In the genomic region with DNA sequence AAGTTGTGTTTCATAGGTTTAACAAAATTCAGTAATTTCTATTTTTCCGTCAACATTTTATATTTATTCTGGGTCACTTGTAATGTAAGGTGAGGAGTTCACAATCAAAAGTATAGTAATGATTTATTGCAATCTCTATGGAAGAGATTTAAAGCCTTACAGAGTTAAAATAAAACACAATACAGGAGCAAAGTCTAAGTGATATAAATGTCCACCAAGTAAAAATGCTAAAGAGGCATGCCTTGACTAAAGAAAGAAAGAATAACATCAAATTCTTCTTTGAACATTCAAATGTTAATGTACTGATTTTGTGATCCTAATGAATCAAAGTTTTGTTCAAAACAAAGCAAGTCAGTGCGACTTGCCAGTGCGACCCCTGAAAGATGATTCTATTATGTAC, we compare ENCODE assay signal across 28 cellular contexts.
"Had no signal": no experiment of that assay in that cellular context is flagged by ENCODE, and none has a peak within 500 bp of the region (broad histone marks: within the 10 kb centered on the region; RNA-seq: fewer than 3 reads in every experiment).

No MANE protein-coding gene starts in this region.

- H3K9me3 ChIP-seq: ovary, psoas muscle, right lobe of liver, sigmoid colon, stomach, thoracic aorta, thyroid gland, tibial nerve, upper lobe of left lung, vagina had no signal

- H3K79me2 ChIP-seq: parathyroid adenoma had no signal

- H3K4me3 ChIP-seq: neural progenitor cell, ovary, psoas muscle, right lobe of liver, sigmoid colon, stomach, thoracic aorta, thyroid gland, tibial nerve, upper lobe of left lung, vagina had no signal

- FAIRE-seq: small intestine, urothelium cell line had no signal

- H3K4me1 Mint-ChIP-seq: stimulated activated effector memory CD8-positive, alpha-beta T cell treated with anti-CD3 and anti-CD28 coated beads, Interleukin-12 subunit alpha, Interleukin-12 subunit beta, amount 100 ng/mL, for 72 hours; stimulated activated naive B cell treated with anti-CD40 and anti-IgM and Interleukin-4, amounts not matched to agents 10 μg/mL and 1 μg/mL and 100 μg/mL, for 72 hours had no signal

- ATAC-seq: natural killer cell treated with Interleukin-12 subunit alpha and Interleukin-12 subunit beta and Interleukin-15 and Interleukin-18, amount 100 ng/mL, for 72 hours; psoas muscle; right cardiac atrium; right lobe of liver; stimulated activated effector memory CD8-positive, alpha-beta T cell treated with anti-CD3 and anti-CD28 coated beads, Interleukin-12 subunit alpha, Interleukin-12 subunit beta, amount 100 ng/mL, for 72 hours; stimulated activated naive B cell treated with anti-CD40 and anti-IgM and Interleukin-4, amounts not matched to agents 10 μg/mL and 1 μg/mL and 100 μg/mL, for 72 hours had no signal

- H3K36me3 Mint-ChIP-seq: natural killer cell treated with Interleukin-12 subunit alpha and Interleukin-12 subunit beta and Interleukin-15 and Interleukin-18, amount 100 ng/mL, for 72 hours had no signal

- H3K27ac Mint-ChIP-seq: natural killer cell treated with Interleukin-12 subunit alpha and Interleukin-12 subunit beta and Interleukin-15 and Interleukin-18, amount 100 ng/mL, for 72 hours; neural progenitor cell; progenitor cell of endocrine pancreas; stimulated activated effector memory CD8-positive, alpha-beta T cell treated with anti-CD3 and anti-CD28 coated beads, Interleukin-12 subunit alpha, Interleukin-12 subunit beta, amount 100 ng/mL, for 72 hours; stimulated activated naive B cell treated with anti-CD40 and anti-IgM and Interleukin-4, amounts not matched to agents 10 μg/mL and 1 μg/mL and 100 μg/mL, for 72 hours had no signal

- H3K27me3 Mint-ChIP-seq: natural killer cell treated with Interleukin-12 subunit alpha and Interleukin-12 subunit beta and Interleukin-15 and Interleukin-18, amount 100 ng/mL, for 72 hours; progenitor cell of endocrine pancreas; stimulated activated naive B cell treated with anti-CD40 and anti-IgM and Interleukin-4, amounts not matched to agents 10 μg/mL and 1 μg/mL and 100 μg/mL, for 72 hours; stimulated activated naive CD8-positive, alpha-beta T cell treated with anti-CD3 and anti-CD28 coated beads, Interleukin-15, Interleukin-2, amounts not matched to agents 100 ng/mL and 50 ng/mL, for 24 hours had no signal

- DNase-seq: occipital lobe; ovary; posterior cingulate gyrus; psoas muscle; right cardiac atrium; right lobe of liver; sigmoid colon; small intestine; stimulated activated CD4-positive, alpha-beta T cell treated with anti-CD3 and anti-CD28 coated beads, Interleukin-15, amount 100 ng/mL, for 24 hours; stimulated activated CD4-positive, alpha-beta T cell treated with anti-CD3 and anti-CD28 coated beads, Interleukin-2, amount 100 ng/mL, for 24 hours; stimulated activated CD4-positive, alpha-beta T cell treated with anti-CD3 and anti-CD28 coated beads, Interleukin-2, amount 100 ng/mL, for 48 hours; stimulated activated CD4-positive, alpha-beta T cell treated with anti-CD3 and anti-CD28 coated beads, Interleukin-4, amount 100 ng/mL, for 24 hours; stimulated activated naive B cell treated with anti-CD40 and anti-IgM and Interleukin-4, amounts not matched to agents 10 μg/mL and 1 μg/mL and 100 μg/mL, for 72 hours; stimulated activated naive CD4-positive, alpha-beta T cell treated with Interleukin-2 at 50 U/mL for 16 hours; stomach; thyroid gland; trophoblast cell; upper lobe of left lung had no signal

- H3K36me3 ChIP-seq: ovary had no signal

- H2AFZ ChIP-seq: neural progenitor cell, parathyroid adenoma had no signal

- H3K4me3 Mint-ChIP-seq: natural killer cell treated with Interleukin-12 subunit alpha and Interleukin-12 subunit beta and Interleukin-15 and Interleukin-18, amount 100 ng/mL, for 72 hours; neural progenitor cell; stimulated activated effector memory CD8-positive, alpha-beta T cell treated with anti-CD3 and anti-CD28 coated beads, Interleukin-12 subunit alpha, Interleukin-12 subunit beta, amount 100 ng/mL, for 72 hours; stimulated activated naive B cell treated with anti-CD40 and anti-IgM and Interleukin-4, amounts not matched to agents 10 μg/mL and 1 μg/mL and 100 μg/mL, for 72 hours; stimulated activated naive CD8-positive, alpha-beta T cell treated with anti-CD3 and anti-CD28 coated beads, Interleukin-15, Interleukin-2, amounts not matched to agents 100 ng/mL and 50 ng/mL, for 24 hours had no signal

- H3K4me1 ChIP-seq: neural progenitor cell, parathyroid adenoma, psoas muscle, right lobe of liver, sigmoid colon, stomach, thyroid gland, tibial nerve, upper lobe of left lung, vagina had no signal

- H3K9me3 Mint-ChIP-seq: natural killer cell treated with Interleukin-12 subunit alpha and Interleukin-12 subunit beta and Interleukin-15 and Interleukin-18, amount 100 ng/mL, for 72 hours; neural progenitor cell; stimulated activated effector memory CD8-positive, alpha-beta T cell treated with anti-CD3 and anti-CD28 coated beads, Interleukin-12 subunit alpha, Interleukin-12 subunit beta, amount 100 ng/mL, for 72 hours; stimulated activated naive B cell treated with anti-CD40 and anti-IgM and Interleukin-4, amounts not matched to agents 10 μg/mL and 1 μg/mL and 100 μg/mL, for 72 hours; stimulated activated naive CD8-positive, alpha-beta T cell treated with anti-CD3 and anti-CD28 coated beads, Interleukin-15, Interleukin-2, amounts not matched to agents 100 ng/mL and 50 ng/mL, for 24 hours had no signal

- H3K27ac ChIP-seq: neural progenitor cell, ovary, parathyroid adenoma, psoas muscle, right lobe of liver, sigmoid colon, stomach, thoracic aorta, thyroid gland, tibial nerve, upper lobe of left lung, vagina had no signal

- H3K4me2 ChIP-seq: neural progenitor cell had no signal
